In the genomic region with DNA sequence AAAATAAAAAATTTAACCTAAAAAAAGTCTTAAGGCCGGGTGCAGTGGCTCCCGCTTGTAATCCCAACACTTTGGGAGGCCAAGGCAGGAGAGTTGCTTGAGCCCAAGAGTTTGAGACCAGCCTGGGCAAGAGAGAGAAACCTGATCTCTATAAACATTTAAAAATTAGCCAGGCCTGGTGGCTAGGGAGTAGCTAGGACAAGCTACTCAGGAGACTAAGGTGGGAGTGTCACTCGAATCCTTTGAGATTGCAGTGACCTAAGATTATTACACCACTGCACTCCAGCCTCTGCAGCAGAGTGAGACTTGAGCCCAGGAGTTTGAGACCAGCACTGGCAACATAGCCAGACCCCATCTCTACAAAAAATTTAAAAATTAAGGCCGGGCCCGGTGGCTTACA, we compare ENCODE assay signal across 8 cellular contexts. TPM values are rescaled to one million over a fixed set of nuclear protein-coding genes. Genes with fewer than 3 reads are reported as not detected.
DNase-seq lines count a peak whose midpoint lies in the region; ATAC-seq and TF ChIP-seq lines count a peak whose summit lies in the region.

No MANE protein-coding gene starts in this region.

- peaks cover 64% of the 10 kb centered on the region for H4K20me1 ChIP-seq in BLaER1

- H3K36me3 ChIP-seq in BLaER1 = peaks cover 61% of the 10 kb centered on the region

- no peaks in the 10 kb centered on the region for H3K9me3 Mint-ChIP-seq in natural killer cell treated with Interleukin-12 subunit alpha and Interleukin-12 subunit beta and Interleukin-15 and Interleukin-18, amount 100 ng/mL, for 72 hours

- no peak for ATAC-seq in natural killer cell treated with Interleukin-12 subunit alpha and Interleukin-12 subunit beta and Interleukin-15 and Interleukin-18, amount 100 ng/mL, for 72 hours
- ATAC-seq in HG02678 (IDR thresholded peaks at IDR 0.05; ENCODE audit: unreplicated experiment) (no peak), GM21515 (IDR thresholded peaks at IDR 0.05; ENCODE audit: unreplicated experiment) (no peak)

- H3K4me3 Mint-ChIP-seq in natural killer cell treated with Interleukin-12 subunit alpha and Interleukin-12 subunit beta and Interleukin-15 and Interleukin-18, amount 100 ng/mL, for 72 hours = peak overlapping the region; percentile 100

- H3K27ac Mint-ChIP-seq in natural killer cell treated with Interleukin-12 subunit alpha and Interleukin-12 subunit beta and Interleukin-15 and Interleukin-18, amount 100 ng/mL, for 72 hours = peak overlapping the region; percentile 87 to 98

- H3K9ac ChIP-seq in BLaER1 = peak overlapping the region; percentile 96

- peak overlapping the region; percentile 97 for H3K4me2 ChIP-seq in BLaER1

- DNase-seq in M059J (ENCODE audit: low read depth) (peak; percentile 30), coronary artery (ENCODE audit: low spot score) (no peak), NCI-H1105 (lab: John Stamatoyannopoulos, UW) (no peak), DMS53 (lab: John Stamatoyannopoulos, UW) (no peak)
- no peak for DNase-seq in natural killer cell treated with Interleukin-12 subunit alpha and Interleukin-12 subunit beta and Interleukin-15 and Interleukin-18, amount 100 ng/mL, for 72 hours (ENCODE audit: low spot score)

- H3K27ac ChIP-seq in BLaER1 = peak overlapping the region; percentile 97
- peak overlapping the region in 1 of 2 donors; percentile 94 for H3K27ac ChIP-seq in coronary artery

- H3K4me3 ChIP-seq in BLaER1 = peak overlapping the region; percentile 82
- peak overlapping the region; percentile 81 for H3K4me3 ChIP-seq in coronary artery

- no peak for TF ChIP-seq CTCF in coronary artery (IDR thresholded peaks at IDR 0.05)

- no peaks in the 10 kb centered on the region for H3K9me3 ChIP-seq in BLaER1

- peaks cover 55 to 73% of the 10 kb centered on the region in 2 donors for H3K4me1 Mint-ChIP-seq in natural killer cell treated with Interleukin-12 subunit alpha and Interleukin-12 subunit beta and Interleukin-15 and Interleukin-18, amount 100 ng/mL, for 72 hours (ENCODE audit: low read depth in 2 of 2)

- no peaks in the 10 kb centered on the region for H3K27me3 Mint-ChIP-seq in natural killer cell treated with Interleukin-12 subunit alpha and Interleukin-12 subunit beta and Interleukin-15 and Interleukin-18, amount 100 ng/mL, for 72 hours

- H3K4me1 ChIP-seq in BLaER1 = peaks cover 67% of the 10 kb centered on the region

- peaks cover 25% of the 10 kb centered on the region for H3K36me3 Mint-ChIP-seq in natural killer cell treated with Interleukin-12 subunit alpha and Interleukin-12 subunit beta and Interleukin-15 and Interleukin-18, amount 100 ng/mL, for 72 hours

- H3K27me3 ChIP-seq in BLaER1 = no peaks in the 10 kb centered on the region

RNA-seq across cellular contexts. Expression of gene CCDC97, which starts 1.1 kb away (rescaled TPM):
- total RNA-seq in M059J (2014; rRNA removed; shearing (Covaris generic)) = 5.6 and 7.2 TPM in 2 replicates
- total RNA-seq in natural killer cell treated with Interleukin-12 subunit alpha and Interleukin-12 subunit beta and Interleukin-15 and Interleukin-18, amount 100 ng/mL, for 72 hours = 10 to 100 TPM; 52.5 to 56.2 TPM

RNA-seq across cellular contexts. Expression of gene TGFB1, which starts 42.6 kb away (rescaled TPM):
- 10.1 and 22.9 TPM in 2 replicates for total RNA-seq in M059J (2014; rRNA removed; shearing (Covaris generic))
- total RNA-seq in natural killer cell treated with Interleukin-12 subunit alpha and Interleukin-12 subunit beta and Interleukin-15 and Interleukin-18, amount 100 ng/mL, for 72 hours = 100 to 1,000 TPM; 108 to 131 TPM

RNA-seq across cellular contexts. Expression of gene HNRNPUL1, which starts 46.9 kb away (rescaled TPM):
- total RNA-seq in M059J (2014; rRNA removed; shearing (Covaris generic)) = 94.9 and 143 TPM in 2 replicates
- 100 to 1,000 TPM; 248 to 319 TPM for total RNA-seq in natural killer cell treated with Interleukin-12 subunit alpha and Interleukin-12 subunit beta and Interleukin-15 and Interleukin-18, amount 100 ng/mL, for 72 hours

RNA-seq across cellular contexts. Expression of gene B9D2, which starts 52.9 kb away (rescaled TPM):
- total RNA-seq in M059J (2014; rRNA removed; shearing (Covaris generic)) = 8.2 and 9.9 TPM in 2 replicates
- total RNA-seq in natural killer cell treated with Interleukin-12 subunit alpha and Interleukin-12 subunit beta and Interleukin-15 and Interleukin-18, amount 100 ng/mL, for 72 hours = 1 to 10 TPM; 4.9 to 9.3 TPM
